Comparison of ENCODE assay signal across 25 cellular contexts in genomic region chrX:118239471-118239870, GRCh38.
DNase-seq lines count a peak whose midpoint lies in the region; ATAC-seq and TF ChIP-seq lines count a peak whose summit lies in the region.
"Had no signal": no experiment of that assay in that cellular context is flagged by ENCODE, and none has a peak within 500 bp of the region (broad histone marks: within the 10 kb centered on the region; RNA-seq: fewer than 3 reads in every experiment).

No MANE protein-coding gene starts in this region.

- H3F3A ChIP-seq in GM23248 (ENCODE audit: insufficient read depth), result no peaks in the 10 kb centered on the region

- H3K27ac ChIP-seq in GM23248 (no peak overlapping the region), muscle layer of duodenum (ENCODE audit: low read length) (peak overlapping the region; percentile 14)
- H3K27ac ChIP-seq in naive thymus-derived CD4-positive, alpha-beta T cell (ENCODE audit: low read depth, low read length), result no peak overlapping the region
- H3K27ac ChIP-seq: prostate gland, stomach had no signal

- H3K9ac ChIP-seq in GM23248, result no peak overlapping the region

- H3K27me3 Mint-ChIP-seq in naive thymus-derived CD4-positive, alpha-beta T cell, result peaks cover under 1 to 15% (median 11%) of the 10 kb centered on the region in 5 donors
- peaks cover 5 to 18% (median 6%) of the 10 kb centered on the region in 3 donors for H3K27me3 Mint-ChIP-seq in immature natural killer cell (ENCODE audit: low read depth in 3 of 3)
- H3K27me3 Mint-ChIP-seq: central memory CD8-positive, alpha-beta T cell had no signal

- no peak overlapping the region for H3K4me2 ChIP-seq in GM23248 (ENCODE audit: unreplicated experiment)

- H3K36me3 Mint-ChIP-seq in naive thymus-derived CD4-positive, alpha-beta T cell, result no peaks in the 10 kb centered on the region
- no peaks in the 10 kb centered on the region for H3K36me3 Mint-ChIP-seq in immature natural killer cell
- H3K36me3 Mint-ChIP-seq: CD8-positive, alpha-beta memory T cell had no signal

- H3K9me3 ChIP-seq in GM23248 (ENCODE audit: low read depth) (no peaks in the 10 kb centered on the region), muscle layer of duodenum (ENCODE audit: control insufficient read depth in 1 of 2, low read length in 2 of 2) (no peaks in the 10 kb centered on the region)
- no peaks in the 10 kb centered on the region for H3K9me3 ChIP-seq in naive thymus-derived CD4-positive, alpha-beta T cell (ENCODE audit: control insufficient read depth in 2 of 3, low read length in 3 of 3)
- H3K9me3 ChIP-seq: prostate gland, transverse colon had no signal

- POLR2A ChIA-PET in naive thymus-derived CD4-positive, alpha-beta T cell (lab: Charles Lee), result no interaction called here

- no peaks in the 10 kb centered on the region for H3K9me2 ChIP-seq in GM23248 (ENCODE audit: insufficient read depth)

- no peaks in the 10 kb centered on the region for H3K79me2 ChIP-seq in GM23248 (ENCODE audit: insufficient read depth)

- H3K27me3 ChIP-seq in GM23248 (replicated peaks; ENCODE audit: insufficient read depth) (no peaks in the 10 kb centered on the region), muscle layer of duodenum (ENCODE audit: low read depth, low read length) (no peaks in the 10 kb centered on the region)
- H3K27me3 ChIP-seq in naive thymus-derived CD4-positive, alpha-beta T cell (ENCODE audit: control insufficient read depth in 2 of 2, insufficient read depth in 2 of 2, low read length in 2 of 2), result no peaks in the 10 kb centered on the region
- H3K27me3 ChIP-seq: stomach, transverse colon had no signal

- no peak overlapping the region for H3K4me3 Mint-ChIP-seq in naive thymus-derived CD4-positive, alpha-beta T cell
- H3K4me3 Mint-ChIP-seq in immature natural killer cell, result no peak overlapping the region
- H3K4me3 Mint-ChIP-seq: activated B cell treated with CpG ODN at 0.5 μM for 24 hours; CD8-positive, alpha-beta memory T cell; central memory CD8-positive, alpha-beta T cell had no signal

- no peak for ATAC-seq in naive thymus-derived CD4-positive, alpha-beta T cell

- H2AFZ ChIP-seq in GM23248, result no peak overlapping the region

- H3K27ac Mint-ChIP-seq in naive thymus-derived CD4-positive, alpha-beta T cell, result no peak overlapping the region
- no peak overlapping the region for H3K27ac Mint-ChIP-seq in immature natural killer cell
- H3K27ac Mint-ChIP-seq: activated B cell treated with CpG ODN at 0.5 μM for 24 hours; CD8-positive, alpha-beta memory T cell had no signal

- peaks cover 0 to 5% (median 0%) of the 10 kb centered on the region in 11 donors for H3K9me3 Mint-ChIP-seq in naive thymus-derived CD4-positive, alpha-beta T cell
- peaks cover 0 to 3% (median 0%) of the 10 kb centered on the region in 6 donors for H3K9me3 Mint-ChIP-seq in immature natural killer cell

- no peaks in the 10 kb centered on the region for H3K4me1 Mint-ChIP-seq in naive thymus-derived CD4-positive, alpha-beta T cell
- H3K4me1 Mint-ChIP-seq in immature natural killer cell, result no peaks in the 10 kb centered on the region
- H3K4me1 Mint-ChIP-seq: activated B cell treated with CpG ODN at 0.5 μM for 24 hours; CD8-positive, alpha-beta memory T cell; central memory CD8-positive, alpha-beta T cell had no signal

- no peak for TF ChIP-seq CTCF in cardiac fibroblast (IDR thresholded peaks at IDR 0.05; ENCODE audit: low read depth, low read length)

- H3K36me3 ChIP-seq in GM23248 (ENCODE audit: low read depth) (no peaks in the 10 kb centered on the region), muscle layer of duodenum (ENCODE audit: control insufficient read depth in 1 of 2, insufficient read depth in 2 of 2, low read length in 2 of 2) (no peaks in the 10 kb centered on the region)
- no peaks in the 10 kb centered on the region for H3K36me3 ChIP-seq in naive thymus-derived CD4-positive, alpha-beta T cell (ENCODE audit: control insufficient read depth in 2 of 3, insufficient read depth in 3 of 3, low read length in 3 of 3)
- H3K36me3 ChIP-seq: prostate gland, stomach, transverse colon had no signal

- WGBS in GM23248 (ENCODE audit: low coverage in 1 of 2, low lambda C conversion rate in 2 of 2, missing lambda C conversion rate in 2 of 2), 2 experiments, result 0 to 5% methylated on average over 1 of the region's 1 CpG

- intact Hi-C loops in naive thymus-derived CD4-positive, alpha-beta T cell (cut with micrococcal nuclease), result no loop called here

- H3K4me3 ChIP-seq in GM23248 (no peak overlapping the region), cardiac fibroblast (replicated peaks in 1 of 2; ENCODE audit: low read depth in 2 of 2, low read length in 2 of 2) (no peak overlapping the region), muscle layer of duodenum (ENCODE audit: low read depth in 1 of 2, low read length in 2 of 2) (no peak overlapping the region)
- H3K4me3 ChIP-seq in naive thymus-derived CD4-positive, alpha-beta T cell (ENCODE audit: low read length), result no peak overlapping the region
- H3K4me3 ChIP-seq: prostate gland, stomach, transverse colon had no signal

- H3K4me1 ChIP-seq in GM23248 (ENCODE audit: insufficient read depth), result no peaks in the 10 kb centered on the region
- peaks cover 3 to 8% of the 10 kb centered on the region in 2 donors for H3K4me1 ChIP-seq in muscle layer of duodenum (ENCODE audit: control insufficient read depth in 1 of 2, insufficient read depth in 2 of 2, low read length in 2 of 2)
- no peaks in the 10 kb centered on the region for H3K4me1 ChIP-seq in naive thymus-derived CD4-positive, alpha-beta T cell (ENCODE audit: control insufficient read depth in 2 of 2, insufficient read depth in 2 of 2, low read length in 2 of 2)
- H3K4me1 ChIP-seq: prostate gland, transverse colon had no signal

- no peaks in the 10 kb centered on the region for H4K20me1 ChIP-seq in GM23248 (ENCODE audit: insufficient read depth)

- DNase-seq in NCI-H1092 treated with DMSO at 0.1 percent for 48 hours (lab: John Stamatoyannopoulos, UW) (peak; percentile 10), NCI-H1092 (lab: John Stamatoyannopoulos, UW) (no peak), GM23248 (peak; percentile 18), cardiac fibroblast (ENCODE audit: low read depth in 2 of 2) (peak; percentile 25 to 27), immature natural killer cell (no peak), SHP77 treated with DMSO at 0.1 percent for 48 hours (lab: John Stamatoyannopoulos, UW) (no peak)
- DNase-seq in naive thymus-derived CD4-positive, alpha-beta T cell, result no peak
- DNase-seq: 8988T; activated B cell treated with CpG ODN at 0.5 μM for 24 hours; activated CD4-positive, alpha-beta T cell treated with anti-CD3 and anti-CD28 coated beads, Interleukin-2, amount 50 U/mL, for 4 hours; activated naive CD4-positive, alpha-beta T cell treated with anti-CD3 and anti-CD28 coated beads, Interleukin-2, amount 50 U/mL, for 16 hours; aorta; CD8-positive, alpha-beta memory T cell; GDM1; kidney; NCI-H146; NCI-H2171; RPMI8226; stimulated activated CD8-positive, alpha-beta memory T cell treated with anti-CD3 and anti-CD28 coated beads, Interleukin-4, amount 100 ng/mL, for 48 hours; stomach; SW 1271; transverse colon had no signal

- in situ Hi-C loops in GM23248 (cut with MboI), result no loop called here

- CTCF ChIA-PET in naive thymus-derived CD4-positive, alpha-beta T cell (lab: Charles Lee), result no interaction called here

Comparison
In these comparisons a context has a peak if more than half of its experiments do, and no peak if none do; other contexts are left out.
1. DNase-seq: peak in NCI-H1092 treated with DMSO at 0.1 percent for 48 hours (single experiment), GM23248 (single experiment) and cardiac fibroblast (2 of 2); none in NCI-H1092 (single experiment), naive thymus-derived CD4-positive, alpha-beta T cell (0 of 9), immature natural killer cell (0 of 3) and SHP77 treated with DMSO at 0.1 percent for 48 hours (single experiment).